ENCODE assay signal across 1 cellular context in the genomic region with DNA sequence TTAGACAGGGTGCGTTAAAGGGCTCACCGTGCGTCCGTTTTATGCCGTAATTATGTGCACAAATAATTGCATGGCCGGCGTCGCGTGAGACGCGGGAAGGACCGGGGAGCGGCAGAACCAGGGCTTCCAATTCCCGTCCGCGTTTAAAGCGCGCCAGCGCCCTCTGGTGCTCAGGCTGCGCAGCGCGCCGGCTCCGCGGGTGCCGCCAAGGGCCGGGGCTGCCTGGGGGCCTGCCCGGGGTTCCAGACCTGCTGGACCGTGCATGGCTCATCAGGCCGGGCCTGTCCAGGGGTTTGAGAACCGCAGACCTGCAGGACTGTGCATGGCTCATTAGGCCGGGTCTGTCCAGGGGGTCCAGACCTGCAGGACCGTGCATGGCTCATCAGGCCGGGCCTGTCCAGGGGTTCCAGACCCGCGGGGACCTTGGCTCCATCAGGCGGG.
A peak's percentile ranks its signal among the peaks of the same experiment; 100 is the strongest.
TF ChIP-seq lines count a peak whose summit lies in the region.

No MANE protein-coding gene starts in this region.

TF ChIP-seq in HepG2, 621 proteins besides CTCF, POLR2A, EP300 and RAD21 (continued from another document):
- 0 out of 2 replicates have a peak, but pooled peaks have one; percentile 58 for TF ChIP-seq LBX2 (CRISPR knock-in tag; IDR thresholded peaks at IDR 0.05; ENCODE audit: borderline replicate concordance)
